1 cellular context compared by ENCODE assay signal in genomic region chr20:62409086-62409853, GRCh38.
TF ChIP-seq lines count a peak whose summit lies in the region.

No MANE protein-coding gene starts in this region.

TF ChIP-seq in HepG2, 621 proteins besides CTCF, POLR2A, EP300 and RAD21:
- TF ChIP-seq, protein P1, sequence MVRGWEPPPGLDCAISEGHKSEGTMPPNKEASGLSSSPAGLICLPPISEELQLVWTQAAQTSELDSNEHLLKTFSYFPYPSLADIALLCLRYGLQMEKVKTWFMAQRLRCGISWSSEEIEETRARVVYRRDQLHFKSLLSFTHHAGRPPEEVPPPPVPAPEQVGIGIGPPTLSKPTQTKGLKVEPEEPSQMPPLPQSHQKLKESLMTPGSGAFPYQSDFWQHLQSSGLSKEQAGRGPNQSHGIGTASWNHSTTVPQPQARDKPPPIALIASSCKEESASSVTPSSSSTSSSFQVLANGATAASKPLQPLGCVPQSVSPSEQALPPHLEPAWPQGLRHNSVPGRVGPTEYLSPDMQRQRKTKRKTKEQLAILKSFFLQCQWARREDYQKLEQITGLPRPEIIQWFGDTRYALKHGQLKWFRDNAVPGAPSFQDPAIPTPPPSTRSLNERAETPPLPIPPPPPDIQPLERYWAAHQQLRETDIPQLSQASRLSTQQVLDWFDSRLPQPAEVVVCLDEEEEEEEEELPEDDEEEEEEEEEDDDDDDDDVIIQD (CRISPR knock-in tag; IDR thresholded peaks at IDR 0.05; ENCODE audit: low read depth), result no peak
- no peak for TF ChIP-seq HINFP (CRISPR knock-in tag; IDR thresholded peaks at IDR 0.05; ENCODE audit: low read depth)
- TF ChIP-seq HNRNPL (IDR thresholded peaks at IDR 0.05; ENCODE audit: low read depth, low read length), result 0 out of 2 replicates have a peak, but pooled peaks have one; percentile 20
- TF ChIP-seq ZBTB40 (IDR thresholded peaks at IDR 0.05), result no peak
- 0 out of 2 replicates have a peak, but pooled peaks have one; percentile 40 for TF ChIP-seq ZBTB40 (CRISPR knock-in tag; IDR thresholded peaks at IDR 0.05)
- no peak for TF ChIP-seq NR3C1 (CRISPR knock-in tag; IDR thresholded peaks at IDR 0.05)
- no peak for TF ChIP-seq ZFP36 (IDR thresholded peaks at IDR 0.05; ENCODE audit: borderline replicate concordance, low read depth, low read length, partially characterized antibody)
- no peak for TF ChIP-seq EED (CRISPR knock-in tag; IDR thresholded peaks at IDR 0.05)
- no peak for TF ChIP-seq NR2F1 (CRISPR knock-in tag; IDR thresholded peaks at IDR 0.05)
- TF ChIP-seq PREB (CRISPR knock-in tag; IDR thresholded peaks at IDR 0.05), result no peak
- no peak for TF ChIP-seq KLF6 (CRISPR knock-in tag; IDR thresholded peaks at IDR 0.05)
- 0 out of 2 replicates have a peak, but pooled peaks have one; percentile 20 for TF ChIP-seq ZNF776 (CRISPR knock-in tag; IDR thresholded peaks at IDR 0.05)
- no peak for TF ChIP-seq ETV5 (CRISPR knock-in tag; IDR thresholded peaks at IDR 0.05; ENCODE audit: borderline replicate concordance)
- TF ChIP-seq ZNF3 (CRISPR knock-in tag; IDR thresholded peaks at IDR 0.05), result no peak
- no peak for TF ChIP-seq HDAC1 (CRISPR knock-in tag; IDR thresholded peaks at IDR 0.05)
- TF ChIP-seq HIVEP1 (CRISPR knock-in tag; IDR thresholded peaks at IDR 0.05), result 0 out of 2 replicates have a peak, but pooled peaks have one; percentile 9
- no peak; the same call in 1 of the 2 replicates for TF ChIP-seq ZNF547 (CRISPR knock-in tag; IDR thresholded peaks at IDR 0.05)
- no peak for TF ChIP-seq BRF2 (CRISPR knock-in tag; IDR thresholded peaks at IDR 0.05)
- TF ChIP-seq DMAP1 (CRISPR knock-in tag; IDR thresholded peaks at IDR 0.05), result no peak
- TF ChIP-seq, protein P2, sequence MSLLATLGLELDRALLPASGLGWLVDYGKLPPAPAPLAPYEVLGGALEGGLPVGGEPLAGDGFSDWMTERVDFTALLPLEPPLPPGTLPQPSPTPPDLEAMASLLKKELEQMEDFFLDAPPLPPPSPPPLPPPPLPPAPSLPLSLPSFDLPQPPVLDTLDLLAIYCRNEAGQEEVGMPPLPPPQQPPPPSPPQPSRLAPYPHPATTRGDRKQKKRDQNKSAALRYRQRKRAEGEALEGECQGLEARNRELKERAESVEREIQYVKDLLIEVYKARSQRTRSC (CRISPR knock-in tag; IDR thresholded peaks at IDR 0.05; ENCODE audit: low read depth), result no peak
- no peak for TF ChIP-seq RFX5 (IDR thresholded peaks at IDR 0.05; ENCODE audit: low read depth, low read length)
- no peak for TF ChIP-seq ATAD3A (CRISPR knock-in tag; IDR thresholded peaks at IDR 0.05)
- 0 out of 2 replicates have a peak, but pooled peaks have one; percentile 39 for TF ChIP-seq NRL (CRISPR knock-in tag; IDR thresholded peaks at IDR 0.05; ENCODE audit: borderline replicate concordance)
- no peak for TF ChIP-seq MTERF4 (CRISPR knock-in tag; IDR thresholded peaks at IDR 0.05)
- no peak for TF ChIP-seq RBFOX2 (IDR thresholded peaks at IDR 0.05; ENCODE audit: low read depth, low read length)
TF ChIP-seq in HepG2: peak in this region for 5.
